28 cellular contexts compared by ENCODE assay signal in the genomic region with DNA sequence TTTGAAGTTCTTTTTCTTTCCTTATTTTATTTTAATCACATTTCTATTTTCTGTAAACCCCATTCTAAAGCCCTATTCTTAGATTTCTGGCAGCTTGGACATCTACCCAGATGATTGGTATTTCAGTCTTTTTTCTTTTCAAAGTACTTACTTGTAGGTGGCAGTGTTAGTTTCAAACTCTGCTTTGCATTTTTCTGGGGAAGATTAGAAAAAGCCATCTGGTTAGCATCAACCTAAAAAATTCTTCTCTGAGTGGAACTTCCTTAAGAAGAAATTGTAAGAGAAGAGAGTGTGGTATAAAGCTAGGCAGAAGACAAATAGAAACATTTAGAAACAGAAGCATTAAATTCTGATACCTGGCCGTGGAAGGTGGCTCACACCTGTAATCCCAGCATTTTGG.
"Had no signal": no experiment of that assay in that cellular context is flagged by ENCODE, and none has a peak within 500 bp of the region (broad histone marks: within the 10 kb centered on the region; RNA-seq: fewer than 3 reads in every experiment).

No MANE protein-coding gene starts in this region.

- H3K27me3 ChIP-seq: Peyer's patch had no signal

- H3K36me3 ChIP-seq: Peyer's patch, SJSA1 had no signal

- H3K36me3 Mint-ChIP-seq: activated CD8-positive, alpha-beta memory T cell treated with anti-CD3 and anti-CD28 coated beads, Interleukin-2, amount 10 ng/mL, durations not matched to agents 7 days and 5 days; activated naive CD4-positive, alpha-beta T cell treated with anti-CD3 and anti-CD28 coated beads, Interleukin-2, amount 50 U/mL, for 72 hours; T-cell had no signal

- H3K27ac Mint-ChIP-seq: activated B cell treated with CpG ODN at 0.5 μM for 24 hours; activated CD4-positive, alpha-beta T cell treated with anti-CD3 and anti-CD28 coated beads, Interleukin-2, amount 10 ng/mL, durations not matched to agents 24 days and 14 days; activated CD8-positive, alpha-beta memory T cell treated with anti-CD3 and anti-CD28 coated beads, Interleukin-2, amount 10 ng/mL, durations not matched to agents 7 days and 5 days; activated naive CD4-positive, alpha-beta T cell treated with anti-CD3 and anti-CD28 coated beads, Interleukin-2, amount 50 U/mL, for 72 hours; activated naive CD8-positive, alpha-beta T cell treated with anti-CD3 and anti-CD28 coated beads, Interleukin-2, amount 50 U/mL, for 24 hours; activated T-cell treated with anti-CD3 and anti-CD28 coated beads, Interleukin-2, amount 50 U/mL, for 24 hours; activated T-helper 1 cell treated with anti-CD3 and anti-CD28 coated beads, Interleukin-12 subunit alpha, Interleukin-12 subunit beta, Interleukin-2, Interleukin-4 antibody, amounts not matched to agents 30 ng/mL and 10 ng/mL and 1 ng/mL, durations not matched to agents 14 hours and 24 hours and 36 hours; T-cell had no signal

- ATAC-seq: activated CD8-positive, alpha-beta memory T cell treated with anti-CD3 and anti-CD28 coated beads, Interleukin-2, amount 10 ng/mL, durations not matched to agents 7 days and 5 days; activated naive CD4-positive, alpha-beta T cell treated with anti-CD3 and anti-CD28 coated beads, Interleukin-2, amount 50 U/mL, for 72 hours; activated naive CD8-positive, alpha-beta T cell treated with anti-CD3 and anti-CD28 coated beads, Interleukin-2, amount 50 U/mL, for 24 hours; K562; T-cell had no signal

- H3K4me1 ChIP-seq: Peyer's patch, SJSA1 had no signal

- H3K27ac ChIP-seq: Peyer's patch, RWPE1, SJSA1 had no signal

- DNase-seq: activated B cell treated with CpG ODN at 0.5 μM for 24 hours; activated CD4-positive, alpha-beta T cell treated with anti-CD3 and anti-CD28 coated beads for 1 hour; activated CD4-positive, alpha-beta T cell treated with anti-CD3 and anti-CD28 coated beads, Interleukin-2, amount 10 ng/mL, durations not matched to agents 24 days and 14 days; activated CD4-positive, alpha-beta T cell treated with anti-CD3 and anti-CD28 coated beads, Interleukin-2, amount 50 U/mL, for 48 hours; activated CD8-positive, alpha-beta memory T cell treated with anti-CD3 and anti-CD28 coated beads, Interleukin-2, amount 10 ng/mL, durations not matched to agents 7 days and 5 days; activated effector memory CD4-positive, alpha-beta T cell treated with anti-CD3 and anti-CD28 coated beads, Interleukin-2, amount 50 U/mL, for 16 hours; activated naive CD4-positive, alpha-beta T cell treated with Interleukin-2 at 50 U/mL for 16 hours; activated naive CD8-positive, alpha-beta T cell treated with anti-CD3 and anti-CD28 coated beads, Interleukin-2, amount 50 U/mL, for 24 hours; activated T-cell treated with anti-CD3 and anti-CD28 coated beads, Interleukin-2, amount 50 U/mL, for 24 hours; caudate nucleus; Karpas-422; MM.1S; NCI-H1105; NCI-H1436; NCI-H1694 treated with DMSO at 0.1 percent for 48 hours; NCI-H2029 treated with DMSO at 0.1 percent for 48 hours; NCI-H345; NCI-H510A treated with DMSO at 0.1 percent for 48 hours; Peyer's patch; SHP77; T-cell; T-helper 2 cell; T1000 had no signal

- H3K9me3 Mint-ChIP-seq: activated B cell treated with CpG ODN at 0.5 μM for 24 hours; activated CD4-positive, alpha-beta T cell treated with anti-CD3 and anti-CD28 coated beads, Interleukin-2, amount 10 ng/mL, durations not matched to agents 24 days and 14 days; activated naive CD4-positive, alpha-beta T cell treated with anti-CD3 and anti-CD28 coated beads, Interleukin-2, amount 50 U/mL, for 72 hours; activated naive CD8-positive, alpha-beta T cell treated with anti-CD3 and anti-CD28 coated beads, Interleukin-2, amount 50 U/mL, for 24 hours; activated T-cell treated with anti-CD3 and anti-CD28 coated beads, Interleukin-2, amount 50 U/mL, for 24 hours; activated T-helper 1 cell treated with anti-CD3 and anti-CD28 coated beads, Interleukin-12 subunit alpha, Interleukin-12 subunit beta, Interleukin-2, Interleukin-4 antibody, amounts not matched to agents 30 ng/mL and 10 ng/mL and 1 ng/mL, durations not matched to agents 14 hours and 24 hours and 36 hours; T-cell had no signal

- H3K4me3 Mint-ChIP-seq: activated B cell treated with CpG ODN at 0.5 μM for 24 hours; activated CD4-positive, alpha-beta T cell treated with anti-CD3 and anti-CD28 coated beads, Interleukin-2, amount 10 ng/mL, durations not matched to agents 24 days and 14 days; activated CD8-positive, alpha-beta memory T cell treated with anti-CD3 and anti-CD28 coated beads, Interleukin-2, amount 10 ng/mL, durations not matched to agents 7 days and 5 days; activated naive CD8-positive, alpha-beta T cell treated with anti-CD3 and anti-CD28 coated beads, Interleukin-2, amount 50 U/mL, for 24 hours; activated T-cell treated with anti-CD3 and anti-CD28 coated beads, Interleukin-2, amount 50 U/mL, for 24 hours; activated T-helper 1 cell treated with anti-CD3 and anti-CD28 coated beads, Interleukin-12 subunit alpha, Interleukin-12 subunit beta, Interleukin-2, Interleukin-4 antibody, amounts not matched to agents 30 ng/mL and 10 ng/mL and 1 ng/mL, durations not matched to agents 14 hours and 24 hours and 36 hours; T-cell had no signal

- H3K9me3 ChIP-seq: Peyer's patch, SJSA1 had no signal

- H3K4me3 ChIP-seq: K562, Peyer's patch, SJSA1 had no signal

- H3K4me1 Mint-ChIP-seq: activated B cell treated with CpG ODN at 0.5 μM for 24 hours; activated CD4-positive, alpha-beta T cell treated with anti-CD3 and anti-CD28 coated beads, Interleukin-2, amount 10 ng/mL, durations not matched to agents 24 days and 14 days; activated CD8-positive, alpha-beta memory T cell treated with anti-CD3 and anti-CD28 coated beads, Interleukin-2, amount 10 ng/mL, durations not matched to agents 7 days and 5 days; activated naive CD8-positive, alpha-beta T cell treated with anti-CD3 and anti-CD28 coated beads, Interleukin-2, amount 50 U/mL, for 24 hours; T-cell had no signal
